Comparison of ENCODE assay signal across 1 cellular context in genomic region chr14:75068294-75069020, GRCh38.
TF ChIP-seq lines count a peak whose summit lies in the region.

No MANE protein-coding gene starts in this region.

TF ChIP-seq in H1, 55 proteins besides CTCF, POLR2A, EP300 and RAD21:
- no peak for TF ChIP-seq HDAC2 (IDR thresholded peaks at IDR 0.05; ENCODE audit: borderline replicate concordance in 1 of 2, low read depth in 2 of 2, low read length in 2 of 2)
- no peak for TF ChIP-seq USF2 (IDR thresholded peaks at IDR 0.05; ENCODE audit: low read length)
- TF ChIP-seq SIN3A (conservative IDR thresholded peaks at IDR 0.05 in 1 of 2, IDR thresholded peaks at IDR 0.05 in 1 of 2; ENCODE audit: low read depth in 1 of 2, low read length in 2 of 2) = 0 out of 4 replicates have a peak, but pooled peaks of 1 of the 2 experiments have one; percentile 56
- TF ChIP-seq RBBP5 (IDR thresholded peaks at IDR 0.05; ENCODE audit: borderline replicate concordance, low read depth, low read length) = no peak
- no peak for TF ChIP-seq JUN (IDR thresholded peaks at IDR 0.05; ENCODE audit: low read depth, low read length)
- TF ChIP-seq GTF2F1 (IDR thresholded peaks at IDR 0.05; ENCODE audit: borderline replicate concordance, low read depth, low read length) = no peak
- TF ChIP-seq EGR1 (IDR thresholded peaks at IDR 0.05; ENCODE audit: borderline replicate concordance, low read depth, low read length) = no peak
- no peak for TF ChIP-seq PHF8 (conservative IDR thresholded peaks at IDR 0.05; ENCODE audit: low read depth, low read length)
- TF ChIP-seq SP4 (IDR thresholded peaks at IDR 0.05; ENCODE audit: low read length) = no peak
- no peak for TF ChIP-seq ATF2 (IDR thresholded peaks at IDR 0.05; ENCODE audit: low read length)
- TF ChIP-seq SIX5 (IDR thresholded peaks at IDR 0.05; ENCODE audit: low read depth, low read length) = no peak
- TF ChIP-seq NRF1 (IDR thresholded peaks at IDR 0.05; ENCODE audit: low read depth, low read length) = no peak
- TF ChIP-seq POLR2AphosphoS5 (IDR thresholded peaks at IDR 0.05; ENCODE audit: low read depth, low read length) = no peak
- 0 out of 2 replicates have a peak, but pooled peaks have one; percentile 59 for TF ChIP-seq MAFK (IDR thresholded peaks at IDR 0.05; ENCODE audit: low read depth, low read length)
- TF ChIP-seq KDM1A (IDR thresholded peaks at IDR 0.05; ENCODE audit: borderline replicate concordance, low read length) = no peak
- no peak for TF ChIP-seq BCL11A (IDR thresholded peaks at IDR 0.05; ENCODE audit: low read depth in 2 of 2, low read length in 2 of 2)
- no peak for TF ChIP-seq POU5F1 (IDR thresholded peaks at IDR 0.05; ENCODE audit: low read depth, low read length)
